Comparison of ENCODE assay signal across 8 cellular contexts in the genomic region with DNA sequence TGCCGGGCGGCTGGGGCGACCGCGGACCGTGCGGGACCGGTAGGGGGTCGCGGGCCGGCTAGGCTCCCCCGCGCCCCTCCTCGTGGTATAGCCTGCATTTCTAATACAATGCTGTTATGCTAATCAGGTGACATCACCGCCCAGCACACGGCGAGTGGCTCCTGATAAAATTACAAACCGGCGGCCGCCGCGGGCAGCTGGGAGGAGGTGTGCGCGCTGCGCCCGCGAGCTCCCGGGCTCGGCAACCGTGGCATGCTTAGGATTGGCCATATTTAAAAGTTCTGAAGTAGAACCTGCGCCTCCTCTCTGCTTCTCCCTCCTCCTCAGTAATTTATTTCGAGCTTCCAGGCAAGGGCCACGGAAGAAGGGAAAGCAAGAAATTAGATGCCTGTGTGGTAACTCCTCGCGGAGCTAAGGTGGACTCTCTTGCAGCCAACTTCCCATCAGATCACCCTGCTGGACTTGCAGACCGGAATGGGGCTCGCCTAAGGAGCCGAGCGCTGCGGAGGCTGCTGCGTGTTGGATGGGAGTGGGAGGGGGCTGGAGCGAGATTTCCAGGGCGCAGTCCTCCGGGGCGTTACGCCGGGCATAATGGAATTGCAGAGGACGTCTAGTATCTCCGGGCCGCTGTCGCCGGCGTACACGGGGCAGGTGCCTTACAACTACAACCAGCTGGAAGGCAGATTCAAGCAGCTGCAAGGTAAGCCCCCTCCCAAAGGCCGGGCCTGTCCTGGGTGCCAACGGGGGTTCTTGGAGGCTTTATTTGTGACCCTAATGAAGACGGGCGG.
DNase-seq lines count a peak whose midpoint lies in the region; ATAC-seq and TF ChIP-seq lines count a peak whose summit lies in the region.

No MANE protein-coding gene starts in this region.

- no peaks in the 10 kb centered on the region for H3K27me3 Mint-ChIP-seq in activated T-cell treated with anti-CD3 and anti-CD28 coated beads, Interleukin-2, amount 50 U/mL, for 24 hours
- H3K27me3 Mint-ChIP-seq in natural killer cell treated with Interleukin-12 subunit alpha and Interleukin-12 subunit beta and Interleukin-15 and Interleukin-18, amount 100 ng/mL, for 72 hours: no peaks in the 10 kb centered on the region

- TF ChIP-seq EP300 in tibial nerve (IDR thresholded peaks at IDR 0.05): peak in 1 of 2 donors; percentile 11

- intact Hi-C loops in esophagus squamous epithelium (cut with DNase I): no loop called here

- TF ChIP-seq CTCF in esophagus squamous epithelium (IDR thresholded peaks at IDR 0.05) (peak in 1 of 6 experiments; percentile 3), tibial nerve (IDR thresholded peaks at IDR 0.05) (no peak)

- H3K4me3 ChIP-seq in esophagus squamous epithelium (peak overlapping the region; percentile 54 to 74 (median 68)), tibial nerve (peak overlapping the region; percentile 47 to 69 (median 61))

- no peaks in the 10 kb centered on the region for H3K9me3 ChIP-seq in esophagus squamous epithelium
- H3K9me3 ChIP-seq in tibial nerve: no peaks in the 10 kb centered on the region

- H3K27ac Mint-ChIP-seq in activated T-cell treated with anti-CD3 and anti-CD28 coated beads, Interleukin-2, amount 50 U/mL, for 24 hours: peak overlapping the region; percentile 95
- peak overlapping the region; percentile 95 to 98 for H3K27ac Mint-ChIP-seq in natural killer cell treated with Interleukin-12 subunit alpha and Interleukin-12 subunit beta and Interleukin-15 and Interleukin-18, amount 100 ng/mL, for 72 hours

- ATAC-seq in GM19372 (IDR thresholded peaks at IDR 0.05; ENCODE audit: low read depth, unreplicated experiment) (peak; percentile 47), HG03460 (IDR thresholded peaks at IDR 0.05; ENCODE audit: unreplicated experiment) (peak; percentile 34)
- peak; percentile 67 to 73 for ATAC-seq in natural killer cell treated with Interleukin-12 subunit alpha and Interleukin-12 subunit beta and Interleukin-15 and Interleukin-18, amount 100 ng/mL, for 72 hours

- H3K36me3 Mint-ChIP-seq in activated T-cell treated with anti-CD3 and anti-CD28 coated beads, Interleukin-2, amount 50 U/mL, for 24 hours (ENCODE audit: low read depth): peaks cover 24% of the 10 kb centered on the region
- no peaks in the 10 kb centered on the region for H3K36me3 Mint-ChIP-seq in natural killer cell treated with Interleukin-12 subunit alpha and Interleukin-12 subunit beta and Interleukin-15 and Interleukin-18, amount 100 ng/mL, for 72 hours

- DNase-seq in CD1c-positive myeloid dendritic cell (ENCODE audit: extremely low spot score) (peak; percentile 43), NOMO-1 treated with DMSO at 0.1 percent for 48 hours (lab: John Stamatoyannopoulos, UW; ENCODE audit: unreplicated experiment) (peak; percentile 65), esophagus squamous epithelium (lab: John Stamatoyannopoulos, UW) (peak; percentile 15), tibial nerve (ENCODE audit: low spot score in 2 of 2) (peak in 1 of 2 donors; percentile 45)
- DNase-seq in activated T-cell treated with anti-CD3 and anti-CD28 coated beads, Interleukin-2, amount 50 U/mL, for 24 hours: peak; percentile 81
- DNase-seq in natural killer cell treated with Interleukin-12 subunit alpha and Interleukin-12 subunit beta and Interleukin-15 and Interleukin-18, amount 100 ng/mL, for 72 hours (ENCODE audit: low spot score): no peak

- no peaks in the 10 kb centered on the region for H3K36me3 ChIP-seq in esophagus squamous epithelium
- H3K36me3 ChIP-seq in tibial nerve: no peaks in the 10 kb centered on the region

- peaks cover 52% of the 10 kb centered on the region for H3K4me1 Mint-ChIP-seq in activated T-cell treated with anti-CD3 and anti-CD28 coated beads, Interleukin-2, amount 50 U/mL, for 24 hours (ENCODE audit: low read depth)
- H3K4me1 Mint-ChIP-seq in natural killer cell treated with Interleukin-12 subunit alpha and Interleukin-12 subunit beta and Interleukin-15 and Interleukin-18, amount 100 ng/mL, for 72 hours (ENCODE audit: low read depth in 2 of 2): peaks cover 35 to 42% of the 10 kb centered on the region in 2 donors

- peak overlapping the region; percentile 88 to 98 (median 96) for H3K27ac ChIP-seq in esophagus squamous epithelium
- H3K27ac ChIP-seq in tibial nerve: peak overlapping the region; percentile 82 to 94 (median 88)

- H3K27me3 ChIP-seq in esophagus squamous epithelium (no peaks in the 10 kb centered on the region), tibial nerve (no peaks in the 10 kb centered on the region)

- H3K4me3 Mint-ChIP-seq in activated T-cell treated with anti-CD3 and anti-CD28 coated beads, Interleukin-2, amount 50 U/mL, for 24 hours: peak overlapping the region; percentile 94
- peak overlapping the region; percentile 92 for H3K4me3 Mint-ChIP-seq in natural killer cell treated with Interleukin-12 subunit alpha and Interleukin-12 subunit beta and Interleukin-15 and Interleukin-18, amount 100 ng/mL, for 72 hours

- 0 to 4% methylated on average over 9 to 11 of the region's 58 CpGs for WGBS in esophagus squamous epithelium, 2 donors
- WGBS in tibial nerve, 2 donors: 6% methylated on average over 51 to 57 of the region's 58 CpGs

- peaks cover 12 to 82% (median 45%) of the 10 kb centered on the region in 3 donors for H3K4me1 ChIP-seq in esophagus squamous epithelium
- H3K4me1 ChIP-seq in tibial nerve: peaks cover 0 to 96% (median 58%) of the 10 kb centered on the region in 4 donors

- no peaks in the 10 kb centered on the region for H3K9me3 Mint-ChIP-seq in activated T-cell treated with anti-CD3 and anti-CD28 coated beads, Interleukin-2, amount 50 U/mL, for 24 hours
- H3K9me3 Mint-ChIP-seq in natural killer cell treated with Interleukin-12 subunit alpha and Interleukin-12 subunit beta and Interleukin-15 and Interleukin-18, amount 100 ng/mL, for 72 hours: no peaks in the 10 kb centered on the region

- TF ChIP-seq POLR2A in esophagus squamous epithelium (IDR thresholded peaks at IDR 0.05) (peak in 2 of 4 donors; percentile 51 to 72), tibial nerve (IDR thresholded peaks at IDR 0.05) (no peak)
